ENCODE assay signal across 23 cellular contexts in genomic region chr6:170402318-170403040, GRCh38.
A peak's percentile ranks its signal among the peaks of the same experiment; 100 is the strongest.
DNase-seq lines count a peak whose midpoint lies in the region; ATAC-seq and TF ChIP-seq lines count a peak whose summit lies in the region.
"Had no signal": no experiment of that assay in that cellular context is flagged by ENCODE, and none has a peak within 500 bp of the region (broad histone marks: within the 10 kb centered on the region; RNA-seq: fewer than 3 reads in every experiment).

No MANE protein-coding gene starts in this region.

- no peak for DNase-seq in Right ventricle myocardium inferior (ENCODE audit: missing footprints)
- DNase-seq in left ventricle myocardium superior = no peak
- DNase-seq in astrocyte of the spinal cord (ENCODE audit: low read depth, low spot score) = peak; percentile 4
- peak; percentile 27 for DNase-seq in mesendoderm
- DNase-seq in thyroid gland = no peak
- no peak for DNase-seq in 8988T
- DNase-seq in AG08396 (ENCODE audit: low spot score) = no peak
- DNase-seq in central memory CD4-positive, alpha-beta T cell = no peak
- DNase-seq: activated B cell treated with CpG ODN at 0.5 μM for 24 hours; activated naive CD4-positive, alpha-beta T cell treated with anti-CD3 and anti-CD28 coated beads, Interleukin-2, amount 10 ng/mL, durations not matched to agents 7 days and 5 days; activated T-cell treated with anti-CD3 and anti-CD28 coated beads, Interleukin-2, amount 50 U/mL, for 48 hours; GOT3; heart right ventricle; NCI-H187; NCI-H446; NK-92 treated with Interleukin-12 subunit alpha and Interleukin-12 subunit beta, amount 100 ng/mL, for 24 hours had no signal

- H3K4ac ChIP-seq in mesendoderm (ENCODE audit: low read depth, low read length) = no peak overlapping the region

- H3K79me1 ChIP-seq in mesendoderm (ENCODE audit: low read length) = no peaks in the 10 kb centered on the region

- no peak overlapping the region for H4K8ac ChIP-seq in mesendoderm (ENCODE audit: low read depth, low read length)

- no peak overlapping the region for H3K4me2 ChIP-seq in mesendoderm (ENCODE audit: low read length)
- H3K4me2 ChIP-seq: BLaER1 treated with 17β-estradiol and CSF1 and Interleukin-3, amounts not matched to agents 10 nM and 100 nM; KMS-11 had no signal

- H3K4me3 ChIP-seq in astrocyte of the spinal cord (ENCODE audit: low read depth, low read length) (no peak overlapping the region), mesendoderm (ENCODE audit: low read length) (no peak overlapping the region), thyroid gland (replicated peaks in 1 of 3) (no peak overlapping the region)
- H3K4me3 ChIP-seq: BLaER1 treated with 17β-estradiol and CSF1 and Interleukin-3, amounts not matched to agents 10 nM and 100 nM; heart right ventricle; lung had no signal

- no peak for TF ChIP-seq POLR2A in thyroid gland (IDR thresholded peaks at IDR 0.05)

- TF ChIP-seq CTCF in astrocyte of the spinal cord (IDR thresholded peaks at IDR 0.05; ENCODE audit: low read depth, low read length) (no peak), thyroid gland (IDR thresholded peaks at IDR 0.05) (no peak)

- H3K56ac ChIP-seq in mesendoderm (ENCODE audit: low read length) = no peak overlapping the region

- H2BK120ac ChIP-seq in mesendoderm (ENCODE audit: low read depth, low read length) = no peak overlapping the region

- intact Hi-C loops in Right ventricle myocardium inferior (cut with DNase I) (no loop called here), left ventricle myocardium superior (cut with micrococcal nuclease) (no loop called here), thyroid gland (cut with DNase I) (no loop called here)

- H3K27ac ChIP-seq in mesendoderm (ENCODE audit: low read depth, low read length) (no peak overlapping the region), thyroid gland (peak overlapping the region in 2 of 3 donors; percentile 11 to 63)
- H3K27ac ChIP-seq: BLaER1 treated with 17β-estradiol and CSF1 and Interleukin-3, amounts not matched to agents 10 nM and 100 nM; heart right ventricle; KMS-11; parathyroid adenoma had no signal

- no peak overlapping the region for H4K5ac ChIP-seq in mesendoderm (ENCODE audit: low read length)

- no peaks in the 10 kb centered on the region for H3K27me3 ChIP-seq in mesendoderm (ENCODE audit: insufficient read depth, low read length, poor library complexity)
- H3K27me3 ChIP-seq in thyroid gland = no peaks in the 10 kb centered on the region
- H3K27me3 ChIP-seq: BLaER1 treated with 17β-estradiol and CSF1 and Interleukin-3, amounts not matched to agents 10 nM and 100 nM; heart right ventricle had no signal

- H3K4me1 ChIP-seq in mesendoderm (ENCODE audit: control insufficient read depth, low read depth, low read length) (peaks cover 12% of the 10 kb centered on the region), thyroid gland (peaks cover 11 to 21% of the 10 kb centered on the region in 2 donors)
- H3K4me1 ChIP-seq: heart right ventricle, parathyroid adenoma had no signal

- no peak overlapping the region for H2AK5ac ChIP-seq in mesendoderm (ENCODE audit: low read length)

- no peak overlapping the region for H3K23ac ChIP-seq in mesendoderm (ENCODE audit: low read length)

- H3K9ac ChIP-seq in mesendoderm (ENCODE audit: low read length) = no peak overlapping the region
- H3K9ac ChIP-seq: BLaER1 treated with 17β-estradiol and CSF1 and Interleukin-3, amounts not matched to agents 10 nM and 100 nM; KMS-11; parathyroid adenoma had no signal

- no peaks in the 10 kb centered on the region for H3K79me2 ChIP-seq in mesendoderm (ENCODE audit: control insufficient read depth, insufficient read depth, low read length)
- H3K79me2 ChIP-seq: parathyroid adenoma had no signal

- no peak overlapping the region for H3K18ac ChIP-seq in mesendoderm (ENCODE audit: low read length)

- H3K36me3 ChIP-seq in mesendoderm (ENCODE audit: control insufficient read depth, insufficient read depth, low read length) (peaks cover 2% of the 10 kb centered on the region), thyroid gland (peaks cover 6 to 23% of the 10 kb centered on the region in 2 donors)

- H3K9me3 ChIP-seq in thyroid gland = no peaks in the 10 kb centered on the region
- H3K9me3 ChIP-seq: BLaER1 treated with 17β-estradiol and CSF1 and Interleukin-3, amounts not matched to agents 10 nM and 100 nM; heart right ventricle had no signal

- no CpG with 5 or more reads among the region's 13 CpGs for WGBS in mesendoderm (ENCODE audit: extremely low coverage, insufficient coverage, low lambda C conversion rate)
- 75 to 83% methylated on average over 13 of the region's 13 CpGs for WGBS in thyroid gland, 2 donors

- H2BK15ac ChIP-seq in mesendoderm (replicated peaks; ENCODE audit: low read depth) = no peak overlapping the region

- H2BK5ac ChIP-seq in mesendoderm (ENCODE audit: low read length) = no peak overlapping the region

- peak; percentile 31 for ATAC-seq in Right ventricle myocardium inferior
- no peak for ATAC-seq in left ventricle myocardium superior
- ATAC-seq: sciatic nerve; SK-N-SH treated with all-trans-retinoic acid at 6 μM for 48 hours; stimulated activated memory B cell treated with anti-CD40 and anti-IgM and Interleukin-4, amounts not matched to agents 10 μg/mL and 1 μg/mL and 100 μg/mL, for 72 hours had no signal

- in situ Hi-C loops in astrocyte of the spinal cord (cut with HindIII; ENCODE audit: low sequenced_read_pairs) = no loop called here

Comparison
In these comparisons a context has a peak if more than half of its experiments do, and no peak if none do; other contexts are left out.
1. DNase-seq: peak in astrocyte of the spinal cord (single experiment) and mesendoderm (single experiment); none in Right ventricle myocardium inferior (single experiment), left ventricle myocardium superior (single experiment), thyroid gland (0 of 2), 8988T (single experiment), AG08396 (single experiment) and central memory CD4-positive, alpha-beta T cell (single experiment).